In the genomic region with DNA sequence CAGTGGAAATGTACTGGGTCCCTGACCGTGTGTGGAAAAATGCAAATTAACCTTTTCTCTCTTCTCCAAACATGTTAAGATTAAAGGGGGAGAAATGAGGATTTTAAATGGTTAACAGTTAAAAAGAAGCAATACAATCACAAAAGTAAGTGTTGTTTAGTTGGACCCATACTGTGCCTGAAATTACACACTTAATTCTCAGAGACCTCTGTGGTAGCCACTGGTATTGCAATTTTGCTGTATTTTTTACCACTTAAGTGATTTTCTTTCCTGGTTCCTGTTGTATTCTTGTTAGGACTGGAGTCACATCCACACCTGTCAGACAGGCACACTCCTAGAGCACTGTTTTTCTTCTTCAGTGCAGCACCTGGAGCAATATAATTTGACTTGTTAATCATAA, we compare ENCODE assay signal across 8 cellular contexts.
A peak's percentile ranks its signal among the peaks of the same experiment; 100 is the strongest.
DNase-seq lines count a peak whose midpoint lies in the region; ATAC-seq, FAIRE-seq and TF ChIP-seq lines count a peak whose summit lies in the region.

No MANE protein-coding gene starts in this region.

- no peak for TF ChIP-seq RAD21 in IMR-90 (IDR thresholded peaks at IDR 0.05; ENCODE audit: low read length)

- no peak overlapping the region for H2BK20ac ChIP-seq in IMR-90 (ENCODE audit: low read depth, low read length)

- H3K27ac Mint-ChIP-seq in stimulated activated naive CD8-positive, alpha-beta T cell treated with anti-CD3 and anti-CD28 coated beads, Interleukin-15, amount 100 ng/mL, for 72 hours, result no peak overlapping the region

- no peaks in the 10 kb centered on the region for H3K9me1 ChIP-seq in IMR-90 (ENCODE audit: insufficient read depth, low read length)

- no peaks in the 10 kb centered on the region for H3K9me3 Mint-ChIP-seq in stimulated activated naive CD8-positive, alpha-beta T cell treated with anti-CD3 and anti-CD28 coated beads, Interleukin-15, amount 100 ng/mL, for 72 hours

- ATAC-seq in IMR-90 (ENCODE audit: low read depth) (peak; percentile 49; the same call in 1 of the 2 replicates), HG03095 (IDR thresholded peaks at IDR 0.05; ENCODE audit: unreplicated experiment) (no peak)
- ATAC-seq in stimulated activated naive CD8-positive, alpha-beta T cell treated with anti-CD3 and anti-CD28 coated beads, Interleukin-15, amount 100 ng/mL, for 72 hours, result no peak

- no peak overlapping the region for H2AFZ ChIP-seq in IMR-90 (replicated peaks; ENCODE audit: low read length, poor library complexity)
- H2AFZ ChIP-seq in neuronal stem cell (ENCODE audit: low read length), result no peak overlapping the region

- H3K14ac ChIP-seq in IMR-90 (replicated peaks; ENCODE audit: low read depth, low read length) (no peak overlapping the region), neuronal stem cell (ENCODE audit: low read length) (no peak overlapping the region)

- no peaks in the 10 kb centered on the region for H3K36me3 ChIP-seq in IMR-90 (ENCODE audit: control insufficient read depth, insufficient read depth, low read length)
- H3K36me3 ChIP-seq in neuronal stem cell (replicated peaks in 1 of 2; ENCODE audit: control insufficient read depth in 2 of 2, insufficient read depth in 2 of 2, low read length in 2 of 2), result no peaks in the 10 kb centered on the region

- H3K18ac ChIP-seq in IMR-90 (ENCODE audit: low read depth, low read length), result no peak overlapping the region
- no peak overlapping the region for H3K18ac ChIP-seq in neuronal stem cell (ENCODE audit: low read length)

- CTCF ChIA-PET in IMR-90 (lab: Yijun Ruan, JAX), result no interaction called here

- no peak for TF ChIP-seq POLR2A in IMR-90 (IDR thresholded peaks at IDR 0.05; ENCODE audit: low read depth, low read length)

- FAIRE-seq in GM19239 (lab: Jason Lieb, UNC), result peak; percentile 74

- no CpG with 5 or more reads among the region's 1 CpG for WGBS in IMR-90 (ENCODE audit: extremely low coverage in 2 of 2, insufficient read length in 1 of 2), 2 experiments
- WGBS in neuronal stem cell (ENCODE audit: extremely low coverage in 2 of 2, insufficient read length in 2 of 2, insufficient replicate concordance in 1 of 2), 2 donors, result no CpG with 5 or more reads among the region's 1 CpG

- no peak overlapping the region for H4K5ac ChIP-seq in IMR-90 (ENCODE audit: low read depth, low read length)

- H2BK15ac ChIP-seq in IMR-90 (ENCODE audit: low read depth, low read length) (no peak overlapping the region), neuronal stem cell (ENCODE audit: low read length) (no peak overlapping the region)

- H3K4me3 ChIP-seq in AG09309 (ENCODE audit: control insufficient read depth, low read depth, low read length) (no peak overlapping the region), IMR-90 (ENCODE audit: insufficient read depth, low read depth, low read length) (no peak overlapping the region), neuronal stem cell (ENCODE audit: low read length in 2 of 2) (no peak overlapping the region)

- in situ Hi-C loops in IMR-90 (cut with MboI; ENCODE audit: low sequenced_read_pairs), result no loop called here

- H3K27ac ChIP-seq in IMR-90 (ENCODE audit: insufficient read depth, low read length), result no peak overlapping the region
- no peak overlapping the region for H3K27ac ChIP-seq in neuronal stem cell (replicated peaks; ENCODE audit: low read length)

- H2BK5ac ChIP-seq in IMR-90 (ENCODE audit: low read depth, low read length, poor library complexity, severe bottlenecking) (no peak overlapping the region), neuronal stem cell (ENCODE audit: low read length) (no peak overlapping the region)

- H2BK120ac ChIP-seq in IMR-90 (ENCODE audit: low read depth, low read length), result no peak overlapping the region
- H2BK120ac ChIP-seq in neuronal stem cell (ENCODE audit: low read depth, low read length), result no peak overlapping the region

- H3K27me3 ChIP-seq in IMR-90 (ENCODE audit: control insufficient read depth, insufficient read depth, low read length) (no peaks in the 10 kb centered on the region), neuronal stem cell (ENCODE audit: control insufficient read depth in 3 of 3, insufficient read depth in 3 of 3, low read depth in 1 of 3, low read length in 3 of 3) (no peaks in the 10 kb centered on the region)

- no peak overlapping the region for H3K9ac ChIP-seq in IMR-90 (ENCODE audit: low read depth, low read length)
- H3K9ac ChIP-seq in neuronal stem cell (ENCODE audit: low read depth, low read length, poor library complexity), result no peak overlapping the region

- H4K8ac ChIP-seq in IMR-90 (ENCODE audit: low read depth in 2 of 2, low read length in 2 of 2), result no peak overlapping the region
- no peak overlapping the region for H4K8ac ChIP-seq in neuronal stem cell (ENCODE audit: low read depth, low read length)

- intact Hi-C loops in IMR-90 (cut with micrococcal nuclease), result no loop called here

- no peaks in the 10 kb centered on the region for H3K4me1 Mint-ChIP-seq in stimulated activated naive CD8-positive, alpha-beta T cell treated with anti-CD3 and anti-CD28 coated beads, Interleukin-15, amount 100 ng/mL, for 72 hours

- H3K27me3 Mint-ChIP-seq in stimulated activated naive CD8-positive, alpha-beta T cell treated with anti-CD3 and anti-CD28 coated beads, Interleukin-15, amount 100 ng/mL, for 72 hours, result no peaks in the 10 kb centered on the region

- DNase-seq in AG09309 (ENCODE audit: low read depth) (no peak), GM19239 (ENCODE audit: insufficient read length, low spot score) (no peak), IMR-90 (peak; percentile 7), dermis blood vessel endothelial cell (peak; percentile 27), neuronal stem cell (ENCODE audit: low spot score) (no peak), NCI-H187 treated with DMSO at 0.1 percent for 48 hours (lab: John Stamatoyannopoulos, UW) (no peak)
- DNase-seq in stimulated activated naive CD8-positive, alpha-beta T cell treated with anti-CD3 and anti-CD28 coated beads, Interleukin-15, amount 100 ng/mL, for 72 hours, result no peak

- no peak overlapping the region for H4K91ac ChIP-seq in IMR-90 (ENCODE audit: insufficient read depth, low read depth, low read length)
- no peak overlapping the region for H4K91ac ChIP-seq in neuronal stem cell (ENCODE audit: low read depth, low read length, poor library complexity)

- H3K4me2 ChIP-seq in IMR-90 (ENCODE audit: low read depth, low read length), result no peak overlapping the region
- no peak overlapping the region for H3K4me2 ChIP-seq in neuronal stem cell (ENCODE audit: insufficient read depth, low read length, poor library complexity, severe bottlenecking)

- H3K23ac ChIP-seq in IMR-90 (ENCODE audit: low read depth, low read length), result no peak overlapping the region
- no peak overlapping the region for H3K23ac ChIP-seq in neuronal stem cell (ENCODE audit: low read depth, low read length, poor library complexity)

- H2AK5ac ChIP-seq in IMR-90 (ENCODE audit: low read depth, low read length) (no peak overlapping the region), neuronal stem cell (ENCODE audit: low read depth, low read length) (no peak overlapping the region)

- H3K9me3 ChIP-seq in IMR-90 (ENCODE audit: control insufficient read depth, insufficient read depth, low read length), result no peaks in the 10 kb centered on the region
- no peaks in the 10 kb centered on the region for H3K9me3 ChIP-seq in neuronal stem cell (replicated peaks in 1 of 2; ENCODE audit: control insufficient read depth in 2 of 2, insufficient read depth in 1 of 2, low read depth in 1 of 2, low read length in 2 of 2)

- peak; percentile 5 for TF ChIP-seq CTCF in AG09309 (IDR thresholded peaks at IDR 0.05; ENCODE audit: control insufficient read depth, insufficient read depth, low read depth, low read length, missing control alignments)
- peak; percentile 23; the same call in 1 of the 2 replicates for TF ChIP-seq CTCF in IMR-90 (conservative IDR thresholded peaks at IDR 0.05; ENCODE audit: low read depth, low read length)

- H3K56ac ChIP-seq in IMR-90 (ENCODE audit: extremely low read depth, insufficient read depth, low read length), result no peak overlapping the region

- no peaks in the 10 kb centered on the region for H4K20me1 ChIP-seq in IMR-90 (ENCODE audit: insufficient read depth, low read length)

- BruUV-seq in IMR-90 (replicated peaks; lab: Mats Ljungman, UMichigan), result no TSS peak

- dilution Hi-C loops in IMR-90 (cut with HindIII; ENCODE audit: low sequenced_read_pairs, unreplicated experiment), result no loop called here

- H3K4me1 ChIP-seq in IMR-90 (ENCODE audit: control insufficient read depth, insufficient read depth, low read length) (no peaks in the 10 kb centered on the region), neuronal stem cell (ENCODE audit: control insufficient read depth in 2 of 2, insufficient read depth in 1 of 2, low read depth in 1 of 2, low read length in 2 of 2) (no peaks in the 10 kb centered on the region)

- H2BK12ac ChIP-seq in neuronal stem cell (ENCODE audit: low read length), result no peak overlapping the region

- POLR2A ChIA-PET in IMR-90 (lab: Charles Lee; ENCODE audit: unreplicated experiment), result no interaction called here

- no peak overlapping the region for H3K4ac ChIP-seq in IMR-90 (ENCODE audit: low read depth, low read length)
- no peak overlapping the region for H3K4ac ChIP-seq in neuronal stem cell (ENCODE audit: low read length)

- H3K79me1 ChIP-seq in IMR-90 (ENCODE audit: low read depth in 1 of 2, low read length in 2 of 2), result no peaks in the 10 kb centered on the region
- no peaks in the 10 kb centered on the region for H3K79me1 ChIP-seq in neuronal stem cell (ENCODE audit: low read depth, low read length)

- H2AK9ac ChIP-seq in IMR-90 (replicated peaks; ENCODE audit: low read depth, low read length, poor library complexity), result no peak overlapping the region

- no peak overlapping the region for H3K4me3 Mint-ChIP-seq in stimulated activated naive CD8-positive, alpha-beta T cell treated with anti-CD3 and anti-CD28 coated beads, Interleukin-15, amount 100 ng/mL, for 72 hours

TF ChIP-seq in IMR-90, 13 proteins besides CTCF, POLR2A, EP300 and RAD21:
- TF ChIP-seq, protein P1, sequence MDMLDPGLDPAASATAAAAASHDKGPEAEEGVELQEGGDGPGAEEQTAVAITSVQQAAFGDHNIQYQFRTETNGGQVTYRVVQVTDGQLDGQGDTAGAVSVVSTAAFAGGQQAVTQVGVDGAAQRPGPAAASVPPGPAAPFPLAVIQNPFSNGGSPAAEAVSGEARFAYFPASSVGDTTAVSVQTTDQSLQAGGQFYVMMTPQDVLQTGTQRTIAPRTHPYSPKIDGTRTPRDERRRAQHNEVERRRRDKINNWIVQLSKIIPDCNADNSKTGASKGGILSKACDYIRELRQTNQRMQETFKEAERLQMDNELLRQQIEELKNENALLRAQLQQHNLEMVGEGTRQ (IDR thresholded peaks at IDR 0.05; ENCODE audit: low read depth, low read length), result no peak
- TF ChIP-seq MXI1 (IDR thresholded peaks at IDR 0.05; ENCODE audit: borderline replicate concordance, low read depth, low read length), result no peak

Comparison
In these comparisons a context has a peak if more than half of its experiments do, and no peak if none do; other contexts are left out.
1. DNase-seq: peak in IMR-90 (single experiment) and dermis blood vessel endothelial cell (single experiment); none in AG09309 (single experiment), GM19239 (single experiment), stimulated activated naive CD8-positive, alpha-beta T cell treated with anti-CD3 and anti-CD28 coated beads, Interleukin-15, amount 100 ng/mL, for 72 hours (0 of 2), neuronal stem cell (single experiment) and NCI-H187 treated with DMSO at 0.1 percent for 48 hours (single experiment).